ENCODE assay signal across 8 cellular contexts in genomic region chr1:160291248-160292220, GRCh38. TPM values are rescaled to one million over a fixed set of nuclear protein-coding genes. Genes with fewer than 3 reads are reported as not detected.
DNase-seq lines count a peak whose midpoint lies in the region; ATAC-seq and TF ChIP-seq lines count a peak whose summit lies in the region.

No MANE protein-coding gene starts in this region.

- no peaks in the 10 kb centered on the region for H3K9me3 ChIP-seq in GM23248 (ENCODE audit: low read depth)
- H3K9me3 ChIP-seq in SU-DHL-6 (ENCODE audit: insufficient read depth, low read length), result no peaks in the 10 kb centered on the region
- H3K9me3 ChIP-seq in cardiac muscle cell (ENCODE audit: low read depth), result no peaks in the 10 kb centered on the region
- H3K9me3 ChIP-seq in psoas muscle, result no peaks in the 10 kb centered on the region
- H3K9me3 ChIP-seq in vagina, result no peaks in the 10 kb centered on the region

- H3K4me1 ChIP-seq in GM23248 (ENCODE audit: insufficient read depth) (no peaks in the 10 kb centered on the region), cardiac muscle cell (ENCODE audit: low read depth) (no peaks in the 10 kb centered on the region), psoas muscle (no peaks in the 10 kb centered on the region), vagina (no peaks in the 10 kb centered on the region)

- no peaks in the 10 kb centered on the region for H3K4me1 Mint-ChIP-seq in activated naive CD8-positive, alpha-beta T cell treated with anti-CD3 and anti-CD28 coated beads, Interleukin-2, amount 50 U/mL, for 24 hours

- peaks cover 99% of the 10 kb centered on the region for H3F3A ChIP-seq in GM23248 (ENCODE audit: insufficient read depth)
- peaks cover 14% of the 10 kb centered on the region for H3F3A ChIP-seq in SU-DHL-6 (ENCODE audit: insufficient read depth)

- H3K27me3 Mint-ChIP-seq in activated naive CD8-positive, alpha-beta T cell treated with anti-CD3 and anti-CD28 coated beads, Interleukin-2, amount 50 U/mL, for 24 hours, result no peaks in the 10 kb centered on the region

- no peak overlapping the region for H3K9ac ChIP-seq in GM23248
- H3K9ac ChIP-seq in SU-DHL-6 (ENCODE audit: low read length), result no peak overlapping the region

- H3K4me3 Mint-ChIP-seq in activated naive CD8-positive, alpha-beta T cell treated with anti-CD3 and anti-CD28 coated beads, Interleukin-2, amount 50 U/mL, for 24 hours, result no peak overlapping the region

- peak; percentile 94 for TF ChIP-seq CTCF in SU-DHL-6 (IDR thresholded peaks at IDR 0.05; ENCODE audit: insufficient read depth, low read length, poor library complexity, severe bottlenecking)
- peak; percentile 79 for TF ChIP-seq CTCF in cardiac muscle cell (IDR thresholded peaks at IDR 0.05; ENCODE audit: low read depth, low read length)
- TF ChIP-seq CTCF in psoas muscle (IDR thresholded peaks at IDR 0.05), result peak; percentile 80
- peak; percentile 53 to 68 (median 65) for TF ChIP-seq CTCF in vagina (IDR thresholded peaks at IDR 0.05)

- H3K27ac ChIP-seq in GM23248 (0 out of 2 replicates have a peak overlapping the region, but pooled peaks have one; percentile 14), SU-DHL-6 (ENCODE audit: low read depth, low read length) (no peak overlapping the region), cardiac muscle cell (peak overlapping the region; percentile 70), psoas muscle (peak overlapping the region; percentile 26), vagina (no peak overlapping the region)

- no peak overlapping the region for H3K27ac Mint-ChIP-seq in activated naive CD8-positive, alpha-beta T cell treated with anti-CD3 and anti-CD28 coated beads, Interleukin-2, amount 50 U/mL, for 24 hours

- peak; percentile 88 for ATAC-seq in activated naive CD8-positive, alpha-beta T cell treated with anti-CD3 and anti-CD28 coated beads, Interleukin-2, amount 50 U/mL, for 24 hours
- ATAC-seq in psoas muscle, result peak; percentile 85 to 92 (median 90)

- no peaks in the 10 kb centered on the region for H3K9me2 ChIP-seq in GM23248 (ENCODE audit: insufficient read depth)
- no peaks in the 10 kb centered on the region for H3K9me2 ChIP-seq in SU-DHL-6 (replicated peaks; ENCODE audit: insufficient read depth, low read length)

- in situ Hi-C loops in Caki2 (cut with HindIII; ENCODE audit: low pct_unique_long_range_greater_than_20kb, low sequenced_read_pairs), result no loop called here
- in situ Hi-C loops in GM23248 (cut with MboI), result no loop called here

- no peak overlapping the region for H2AFZ ChIP-seq in GM23248
- H2AFZ ChIP-seq in SU-DHL-6 (ENCODE audit: low read depth, low read length, severe bottlenecking), result no peak overlapping the region

- H3K4me3 ChIP-seq in GM23248 (no peak overlapping the region), SU-DHL-6 (ENCODE audit: insufficient read depth, low read length, poor library complexity, severe bottlenecking) (no peak overlapping the region), cardiac muscle cell (no peak overlapping the region), psoas muscle (no peak overlapping the region), vagina (no peak overlapping the region)

- DNase-seq in Caki2 (ENCODE audit: low read depth) (peak; percentile 59), GM23248 (peak; percentile 78), NCI-H128 (lab: John Stamatoyannopoulos, UW; ENCODE audit: unreplicated experiment) (peak; percentile 25), cardiac muscle cell (ENCODE audit: low read depth in 1 of 2, low spot score in 1 of 2) (peak; percentile 75 to 80), psoas muscle (peak; percentile 42 to 66), vagina (ENCODE audit: extremely low spot score in 2 of 2) (no peak)
- DNase-seq in activated naive CD8-positive, alpha-beta T cell treated with anti-CD3 and anti-CD28 coated beads, Interleukin-2, amount 50 U/mL, for 24 hours, result peak; percentile 57

- peaks cover 49% of the 10 kb centered on the region for H3K79me2 ChIP-seq in GM23248 (ENCODE audit: insufficient read depth)
- H3K79me2 ChIP-seq in SU-DHL-6 (ENCODE audit: insufficient read depth, low read length), result no peaks in the 10 kb centered on the region

- H3K36me3 Mint-ChIP-seq in activated naive CD8-positive, alpha-beta T cell treated with anti-CD3 and anti-CD28 coated beads, Interleukin-2, amount 50 U/mL, for 24 hours (ENCODE audit: low read depth), result peaks cover 49% of the 10 kb centered on the region

- H3K27me3 ChIP-seq in GM23248 (replicated peaks; ENCODE audit: insufficient read depth), result no peaks in the 10 kb centered on the region
- no peaks in the 10 kb centered on the region for H3K27me3 ChIP-seq in SU-DHL-6 (ENCODE audit: low read length)
- H3K27me3 ChIP-seq in cardiac muscle cell, result no peaks in the 10 kb centered on the region
- H3K27me3 ChIP-seq in psoas muscle (ENCODE audit: insufficient read depth in 3 of 3, low read length in 2 of 3), result no peaks in the 10 kb centered on the region
- H3K27me3 ChIP-seq in vagina, result no peaks in the 10 kb centered on the region

- intact Hi-C loops in psoas muscle (cut with DNase I) (loop anchor here (1.0 to 5.0 kb wide), 6 partner anchors 46 to 204 kb away; no protein-coding TSS in a partner anchor), vagina (cut with DNase I) (loop anchor here (5.0 kb wide), 1 partner anchor 99 kb away; the partner anchor contains the start of gene CASQ1)

- H4K20me1 ChIP-seq in GM23248 (ENCODE audit: insufficient read depth), result no peaks in the 10 kb centered on the region
- no peaks in the 10 kb centered on the region for H4K20me1 ChIP-seq in SU-DHL-6 (ENCODE audit: low read depth, low read length)

- TF ChIP-seq POLR2A in vagina (IDR thresholded peaks at IDR 0.05), result no peak

- H3K9me3 Mint-ChIP-seq in activated naive CD8-positive, alpha-beta T cell treated with anti-CD3 and anti-CD28 coated beads, Interleukin-2, amount 50 U/mL, for 24 hours, result no peaks in the 10 kb centered on the region

- 40 to 44% methylated on average over 11 of the region's 11 CpGs for WGBS in GM23248 (ENCODE audit: low coverage in 1 of 2, low lambda C conversion rate in 2 of 2, missing lambda C conversion rate in 2 of 2), 2 experiments
- WGBS in psoas muscle, 3 donors, result 30 to 41% (median 30%) methylated on average over 11 of the region's 11 CpGs

- H3K4me2 ChIP-seq in GM23248 (ENCODE audit: unreplicated experiment), result no peak overlapping the region
- H3K4me2 ChIP-seq in SU-DHL-6 (ENCODE audit: low read depth, low read length, poor library complexity, severe bottlenecking), result no peak overlapping the region

- peaks cover 85% of the 10 kb centered on the region for H3K36me3 ChIP-seq in GM23248 (ENCODE audit: low read depth)
- H3K36me3 ChIP-seq in SU-DHL-6 (ENCODE audit: low read length), result peaks cover 34% of the 10 kb centered on the region; the same call in 1 of the 2 replicates
- H3K36me3 ChIP-seq in cardiac muscle cell, result peaks cover 66% of the 10 kb centered on the region
- H3K36me3 ChIP-seq in psoas muscle (ENCODE audit: insufficient read depth in 1 of 2, low read depth in 1 of 2), result peaks cover 40 to 83% of the 10 kb centered on the region in 2 donors
- peaks cover 0 to 82% of the 10 kb centered on the region in 2 donors for H3K36me3 ChIP-seq in vagina

RNA-seq across cellular contexts. Expression of gene PEX19, which starts 6.6 kb away (rescaled TPM):
- 42.1 and 44.9 TPM in 2 replicates for total RNA-seq in Caki2 (2014; rRNA removed; shearing (Covaris generic); ENCODE audit: low replicate concordance)
- total RNA-seq in GM23248 (2014; rRNA removed; shearing (Covaris generic)), result 48.4 and 52.4 TPM in 2 replicates
- polyA plus RNA-seq in GM23248 (2016; fragmentation: Nextera tagmentation; extraction: Ambion mirVana), result 38.9 and 43.9 TPM in 2 replicates
- 129 and 172 TPM in 2 replicates for total RNA-seq in cardiac muscle cell
- 82.5 and 125 TPM in 2 replicates for polyA plus RNA-seq in cardiac muscle cell
- 10 to 100 TPM; 75.3 to 85.4 (median 78.2) TPM for total RNA-seq in psoas muscle
- polyA plus RNA-seq in psoas muscle, result 100 to 1,000 TPM in 1 of 3 donors, 10 to 100 TPM in 2; 30.2 to 117 (median 52.7) TPM
- 47.9 TPM for total RNA-seq in vagina

RNA-seq across cellular contexts. Expression of gene DCAF8, which starts 29.2 kb away (rescaled TPM):
- total RNA-seq in Caki2 (2014; rRNA removed; shearing (Covaris generic); ENCODE audit: low replicate concordance), result 14.9 and 21.2 TPM in 2 replicates
- total RNA-seq in GM23248 (2014; rRNA removed; shearing (Covaris generic)), result 58.9 and 79.7 TPM in 2 replicates
- polyA plus RNA-seq in GM23248 (2016; fragmentation: Nextera tagmentation; extraction: Ambion mirVana) (78.9 and 80.4 TPM in 2 replicates), cardiac muscle cell (151 and 176 TPM in 2 replicates), psoas muscle (100 to 1,000 TPM in 2 of 3 donors, 10 to 100 TPM in 1; 45.4 to 187 (median 106) TPM)
- total RNA-seq in cardiac muscle cell (122 and 210 TPM in 2 replicates), psoas muscle (100 to 1,000 TPM; 135 to 204 (median 188) TPM), vagina (145 TPM)

RNA-seq across cellular contexts. Expression of gene COPA, which starts 51.5 kb away (rescaled TPM):
- 80.5 and 84.9 TPM in 2 replicates for total RNA-seq in Caki2 (2014; rRNA removed; shearing (Covaris generic); ENCODE audit: low replicate concordance)
- 212 and 214 TPM in 2 replicates for total RNA-seq in GM23248 (2014; rRNA removed; shearing (Covaris generic))
- polyA plus RNA-seq in GM23248 (2016; fragmentation: Nextera tagmentation; extraction: Ambion mirVana) (194 and 200 TPM in 2 replicates), cardiac muscle cell (139 and 157 TPM in 2 replicates), psoas muscle (10 to 100 TPM; 53.8 to 87.2 (median 73.0) TPM)
- total RNA-seq in cardiac muscle cell (115 and 129 TPM in 2 replicates), psoas muscle (10 to 100 TPM; 72.3 to 96.3 (median 79.9) TPM), vagina (106 TPM)

RNA-seq across cellular contexts. Expression of gene NCSTN, which starts 51.6 kb away (rescaled TPM):
- total RNA-seq in Caki2 (2014; rRNA removed; shearing (Covaris generic); ENCODE audit: low replicate concordance), result 47.8 and 48.8 TPM in 2 replicates
- 104 and 110 TPM in 2 replicates for total RNA-seq in GM23248 (2014; rRNA removed; shearing (Covaris generic))
- 138 and 147 TPM in 2 replicates for polyA plus RNA-seq in GM23248 (2016; fragmentation: Nextera tagmentation; extraction: Ambion mirVana)
- total RNA-seq in cardiac muscle cell, result 55.4 and 65.8 TPM in 2 replicates
- 97.8 and 113 TPM in 2 replicates for polyA plus RNA-seq in cardiac muscle cell
- 10 to 100 TPM; 32.6 to 49.8 (median 42.6) TPM for total RNA-seq in psoas muscle
- 10 to 100 TPM; 23.5 to 33.6 (median 27.4) TPM for polyA plus RNA-seq in psoas muscle
- 50.6 TPM for total RNA-seq in vagina

Comparison
In these comparisons a context has a peak if more than half of its experiments do, and no peak if none do; other contexts are left out.
1. DNase-seq: peak in Caki2 (single experiment), GM23248 (single experiment), NCI-H128 (single experiment), activated naive CD8-positive, alpha-beta T cell treated with anti-CD3 and anti-CD28 coated beads, Interleukin-2, amount 50 U/mL, for 24 hours (single experiment), cardiac muscle cell (2 of 2) and psoas muscle (2 of 2); none in vagina (0 of 2).
2. H3K27ac ChIP-seq: peak in GM23248 (single experiment), cardiac muscle cell (single experiment) and psoas muscle (single experiment); none in SU-DHL-6 (single experiment) and vagina (single experiment).
3. Peak in every context shown above with its lines, with median percentiles within 50 percentile points of each other: CTCF ChIP-seq.